8 cellular contexts compared by ENCODE assay signal in the genomic region with DNA sequence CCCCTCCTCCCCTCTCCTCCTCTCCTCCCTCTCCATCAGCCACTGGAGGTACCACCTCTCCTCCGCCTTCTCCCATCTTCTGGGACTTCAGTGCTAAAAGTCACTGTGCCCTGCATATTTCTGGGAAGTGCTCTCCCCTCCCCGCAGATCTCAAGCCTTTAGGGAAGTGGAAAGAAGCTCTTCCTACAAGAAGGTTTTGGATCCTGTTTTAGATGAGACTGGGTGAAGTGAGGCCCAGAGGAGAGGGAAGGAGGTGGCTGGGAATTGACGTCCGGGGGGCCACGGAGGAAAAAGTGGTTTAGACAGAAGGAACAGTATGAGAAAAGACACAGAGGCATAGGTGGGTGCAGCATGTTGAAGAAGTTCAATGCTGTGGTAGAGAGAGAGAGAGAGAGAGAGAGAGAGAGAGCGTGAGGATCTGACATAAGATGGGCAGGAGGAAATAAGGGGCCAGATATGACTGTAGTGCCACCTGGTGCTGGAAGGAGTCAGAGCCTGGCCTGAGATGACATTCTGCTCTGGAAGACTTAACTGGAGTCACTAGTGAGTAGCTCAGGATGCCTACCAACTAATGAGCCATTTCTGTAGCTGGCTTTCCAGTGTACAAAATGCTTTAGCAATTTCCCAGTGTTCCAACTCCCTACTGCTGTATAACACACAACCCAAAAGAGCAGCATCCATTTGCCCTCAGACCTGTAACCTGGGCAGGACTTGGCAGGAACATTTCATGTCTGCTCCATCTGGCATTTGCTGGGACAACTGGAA. TPM values are rescaled to one million over a fixed set of nuclear protein-coding genes. Genes with fewer than 3 reads are reported as not detected.
A peak's percentile ranks its signal among the peaks of the same experiment; 100 is the strongest.
DNase-seq lines count a peak whose midpoint lies in the region; ATAC-seq and TF ChIP-seq lines count a peak whose summit lies in the region.

No MANE protein-coding gene starts in this region.

- H3K4me3 Mint-ChIP-seq in activated naive CD4-positive, alpha-beta T cell treated with anti-CD3 and anti-CD28 coated beads, Interleukin-2, amount 10 ng/mL, durations not matched to agents 7 days and 5 days, result no peak overlapping the region
- H3K4me3 Mint-ChIP-seq in glutamatergic neuron (ENCODE audit: unreplicated experiment), result no peak overlapping the region

- H3K4me1 ChIP-seq in parathyroid adenoma, result no peaks in the 10 kb centered on the region

- no peak overlapping the region for H3K4me2 ChIP-seq in parathyroid adenoma (ENCODE audit: low read length)

- CTCF ChIA-PET in activated naive CD4-positive, alpha-beta T cell treated with anti-CD3 and anti-CD28 coated beads, Interleukin-2, amount 10 ng/mL, durations not matched to agents 7 days and 5 days (lab: Charles Lee), result interaction anchor here (0.6 to 2.7 kb wide), 23 partner anchors 9 to 743 kb away, joined by 3 to 11 read pairs (median 4); no protein-coding TSS in a partner anchor

- H3K79me2 ChIP-seq in parathyroid adenoma, result no peaks in the 10 kb centered on the region

- no peak overlapping the region for H3K27ac Mint-ChIP-seq in activated naive CD4-positive, alpha-beta T cell treated with anti-CD3 and anti-CD28 coated beads, Interleukin-2, amount 10 ng/mL, durations not matched to agents 7 days and 5 days
- peak overlapping the region; percentile 3 for H3K27ac Mint-ChIP-seq in glutamatergic neuron (ENCODE audit: unreplicated experiment)

- no peak overlapping the region for H3K9ac ChIP-seq in parathyroid adenoma

- peaks cover 39% of the 10 kb centered on the region for H3K27me3 Mint-ChIP-seq in activated naive CD4-positive, alpha-beta T cell treated with anti-CD3 and anti-CD28 coated beads, Interleukin-2, amount 10 ng/mL, durations not matched to agents 7 days and 5 days
- H3K27me3 Mint-ChIP-seq in glutamatergic neuron (ENCODE audit: unreplicated experiment), result peaks cover 8% of the 10 kb centered on the region

- TF ChIP-seq CTCF in glutamatergic neuron (IDR thresholded peaks at IDR 0.05; ENCODE audit: partially characterized antibody, unreplicated experiment) (peak; percentile 29), parathyroid adenoma (IDR thresholded peaks at IDR 0.05) (peak; percentile 61)

- H3K9me3 Mint-ChIP-seq in activated naive CD4-positive, alpha-beta T cell treated with anti-CD3 and anti-CD28 coated beads, Interleukin-2, amount 10 ng/mL, durations not matched to agents 7 days and 5 days, result no peaks in the 10 kb centered on the region
- H3K9me3 Mint-ChIP-seq in glutamatergic neuron (ENCODE audit: unreplicated experiment), result peaks cover 11% of the 10 kb centered on the region

- peak; percentile 55 for ATAC-seq in HG02981 (IDR thresholded peaks at IDR 0.05; ENCODE audit: unreplicated experiment)
- ATAC-seq in GM18873 (IDR thresholded peaks at IDR 0.05; ENCODE audit: low FRiP score, unreplicated experiment), result no peak

- no peaks in the 10 kb centered on the region for H3K27me3 ChIP-seq in parathyroid adenoma (ENCODE audit: control insufficient read depth, insufficient read depth, low read length)

- H3K9me3 ChIP-seq in parathyroid adenoma (ENCODE audit: control insufficient read depth, low read length), result no peaks in the 10 kb centered on the region

- H3K27ac ChIP-seq in parathyroid adenoma, result no peak overlapping the region

- H3K4me1 Mint-ChIP-seq in activated naive CD4-positive, alpha-beta T cell treated with anti-CD3 and anti-CD28 coated beads, Interleukin-2, amount 10 ng/mL, durations not matched to agents 7 days and 5 days, result peaks cover 5% of the 10 kb centered on the region
- H3K4me1 Mint-ChIP-seq in glutamatergic neuron (ENCODE audit: low read depth, unreplicated experiment), result peaks cover 14% of the 10 kb centered on the region

- no peak overlapping the region for H3K4me3 ChIP-seq in parathyroid adenoma (ENCODE audit: low read depth, low read length)

- no peaks in the 10 kb centered on the region for H3K36me3 Mint-ChIP-seq in activated naive CD4-positive, alpha-beta T cell treated with anti-CD3 and anti-CD28 coated beads, Interleukin-2, amount 10 ng/mL, durations not matched to agents 7 days and 5 days
- H3K36me3 Mint-ChIP-seq in glutamatergic neuron (ENCODE audit: unreplicated experiment), result no peaks in the 10 kb centered on the region

- H2AFZ ChIP-seq in parathyroid adenoma, result peak overlapping the region; percentile 56

- no peaks in the 10 kb centered on the region for H3K36me3 ChIP-seq in parathyroid adenoma (ENCODE audit: control insufficient read depth, insufficient read depth, low read length)

- DNase-seq in SIG-M5 treated with dmso at 0.1 percent for 504 hours (lab: John Stamatoyannopoulos, UW; ENCODE audit: unreplicated experiment), result peak; percentile 53
- DNase-seq in SIG-M5 (lab: John Stamatoyannopoulos, UW), result no peak
- peak; percentile 82 for DNase-seq in NCI-H774 (lab: John Stamatoyannopoulos, UW)
- peak; percentile 69 for DNase-seq in activated naive CD4-positive, alpha-beta T cell treated with anti-CD3 and anti-CD28 coated beads, Interleukin-2, amount 10 ng/mL, durations not matched to agents 7 days and 5 days
- DNase-seq in glutamatergic neuron, result peak; percentile 59

RNA-seq across cellular contexts. Expression of a gene that starts 16.7 kb away (rescaled TPM):
- 9.7 TPM for total RNA-seq in glutamatergic neuron (ENCODE audit: unreplicated experiment)

RNA-seq across cellular contexts. Expression of a gene that starts 24.8 kb away (rescaled TPM):
- 287 TPM for total RNA-seq in glutamatergic neuron (ENCODE audit: unreplicated experiment)
